13 cellular contexts compared by ENCODE assay signal in genomic region chr11:123197711-123198110, GRCh38. TPM values are rescaled to one million over a fixed set of nuclear protein-coding genes. Genes with fewer than 3 reads are reported as not detected.
DNase-seq lines count a peak whose midpoint lies in the region; ATAC-seq and FAIRE-seq lines count a peak whose summit lies in the region.
"Had no signal": no experiment of that assay in that cellular context is flagged by ENCODE, and none has a peak within 500 bp of the region (broad histone marks: within the 10 kb centered on the region; RNA-seq: fewer than 3 reads in every experiment).

No MANE protein-coding gene starts in this region.

- no peak for FAIRE-seq in urothelium cell line (lab: Jason Lieb, UNC)
- FAIRE-seq: GM12891 had no signal

- no peak overlapping the region for H3K4me3 ChIP-seq in effector memory CD4-positive, alpha-beta T cell (ENCODE audit: insufficient read depth, low read depth, low read length, poor library complexity, severe bottlenecking)

- peaks cover 20% of the 10 kb centered on the region for H3K27me3 ChIP-seq in effector memory CD4-positive, alpha-beta T cell (replicated peaks; ENCODE audit: control insufficient read depth, insufficient read depth, low read length, poor library complexity, severe bottlenecking)

- peaks cover 9% of the 10 kb centered on the region for H3K4me1 ChIP-seq in effector memory CD4-positive, alpha-beta T cell (ENCODE audit: control insufficient read depth, insufficient read depth, low read length, poor library complexity, severe bottlenecking)

- ATAC-seq in T-helper 17 cell = no peak
- ATAC-seq: Panc1 had no signal

- no peaks in the 10 kb centered on the region for H3K36me3 ChIP-seq in effector memory CD4-positive, alpha-beta T cell (ENCODE audit: control insufficient read depth, insufficient read depth, low read length)

- no peak overlapping the region for H3K4me3 Mint-ChIP-seq in T-helper 17 cell
- H3K4me3 Mint-ChIP-seq: CD4-positive, alpha-beta T cell had no signal

- H3K36me3 Mint-ChIP-seq in T-helper 17 cell (ENCODE audit: low read depth) = peaks cover 12% of the 10 kb centered on the region

- H3K9me3 ChIP-seq in effector memory CD4-positive, alpha-beta T cell (ENCODE audit: control insufficient read depth, low read length) = no peaks in the 10 kb centered on the region
- H3K9me3 ChIP-seq in T-helper 17 cell (ENCODE audit: control insufficient read depth, low read length, poor library complexity, severe bottlenecking) = no peaks in the 10 kb centered on the region

- peaks cover 14% of the 10 kb centered on the region for H3K4me1 Mint-ChIP-seq in T-helper 17 cell

- no peak overlapping the region for H3K27ac Mint-ChIP-seq in T-helper 17 cell
- H3K27ac Mint-ChIP-seq: CD4-positive, alpha-beta T cell had no signal

- DNase-seq in stimulated activated CD4-positive, alpha-beta T cell treated with anti-CD3 and anti-CD28 coated beads, Interleukin-15, amount 100 ng/mL, for 24 hours = peak; percentile 20
- no peak for DNase-seq in stimulated activated CD4-positive, alpha-beta T cell treated with anti-CD3 and anti-CD28 coated beads, Interleukin-2, amount 100 ng/mL, for 48 hours
- DNase-seq in NOMO-1 treated with DMSO at 0.1 percent for 48 hours (lab: John Stamatoyannopoulos, UW; ENCODE audit: unreplicated experiment) = peak; percentile 54
- peak; percentile 53 for DNase-seq in fibroblast of peridontal ligament (ENCODE audit: extremely low read depth)
- DNase-seq in urothelium cell line (ENCODE audit: low spot score) = peak; percentile 23
- no peak for DNase-seq in effector memory CD4-positive, alpha-beta T cell
- no peak for DNase-seq in T-helper 17 cell
- DNase-seq in NCI-H1092 treated with DMSO at 0.1 percent for 48 hours (lab: John Stamatoyannopoulos, UW) = no peak
- DNase-seq: CD4-positive, alpha-beta T cell; NCI-H2029 treated with DMSO at 0.1 percent for 48 hours had no signal

- H3K27ac ChIP-seq in effector memory CD4-positive, alpha-beta T cell (ENCODE audit: insufficient read depth, low read length, poor library complexity, severe bottlenecking) = no peak overlapping the region

- peaks cover 87% of the 10 kb centered on the region for H3K27me3 Mint-ChIP-seq in T-helper 17 cell

RNA-seq across cellular contexts. Expression of gene CLMP, which starts 2.7 kb away (rescaled TPM):
- under 1 TPM; 0.26 to 0.67 TPM for total RNA-seq in T-helper 17 cell
- total RNA-seq: HT-29 had no signal

Comparison
In these comparisons a context has a peak if more than half of its experiments do, and no peak if none do; other contexts are left out.
1. DNase-seq: peak in stimulated activated CD4-positive, alpha-beta T cell treated with anti-CD3 and anti-CD28 coated beads, Interleukin-15, amount 100 ng/mL, for 24 hours (single experiment), NOMO-1 treated with DMSO at 0.1 percent for 48 hours (single experiment), fibroblast of peridontal ligament (single experiment) and urothelium cell line (single experiment); none in stimulated activated CD4-positive, alpha-beta T cell treated with anti-CD3 and anti-CD28 coated beads, Interleukin-2, amount 100 ng/mL, for 48 hours (0 of 2), effector memory CD4-positive, alpha-beta T cell (0 of 3), T-helper 17 cell (0 of 3) and NCI-H1092 treated with DMSO at 0.1 percent for 48 hours (single experiment).